ENCODE assay signal across 14 cellular contexts in the genomic region with DNA sequence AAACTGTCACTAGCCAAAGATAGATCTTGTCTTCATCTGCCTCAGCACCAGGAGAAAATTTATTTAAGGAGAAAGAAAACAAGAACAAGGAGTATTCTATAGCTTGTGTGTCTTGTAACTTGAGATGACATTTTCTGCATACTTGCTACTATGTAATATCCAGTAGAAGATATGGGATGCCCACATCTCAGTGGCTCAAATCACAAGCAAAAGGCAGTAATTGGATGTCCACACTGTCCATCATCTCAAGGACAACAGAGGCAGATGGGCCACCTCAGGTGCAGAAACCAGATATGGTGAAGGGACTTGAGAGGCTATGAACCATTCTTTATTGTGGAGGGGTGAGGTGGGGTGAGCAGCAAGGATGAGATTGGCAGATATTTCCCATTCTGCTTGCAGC.
DNase-seq lines count a peak whose midpoint lies in the region; ATAC-seq and TF ChIP-seq lines count a peak whose summit lies in the region.
"Had no signal": no experiment of that assay in that cellular context is flagged by ENCODE, and none has a peak within 500 bp of the region (broad histone marks: within the 10 kb centered on the region; RNA-seq: fewer than 3 reads in every experiment).

No MANE protein-coding gene starts in this region.

- no peaks in the 10 kb centered on the region for H3K9me3 ChIP-seq in adipocyte (ENCODE audit: control insufficient read depth, low read length)

- no peak overlapping the region for H3K4me3 Mint-ChIP-seq in HFFc6
- no peak overlapping the region for H3K4me3 Mint-ChIP-seq in activated CD4-positive, alpha-beta T cell treated with anti-CD3 and anti-CD28 coated beads for 36 hours
- H3K4me3 Mint-ChIP-seq: CD8-positive, alpha-beta T cell had no signal

- H3K4me1 ChIP-seq in adipocyte (ENCODE audit: control insufficient read depth, insufficient read depth, low read length) = peaks cover 42% of the 10 kb centered on the region

- H3K9ac ChIP-seq in adipocyte (ENCODE audit: low read length) = no peak overlapping the region

- DNase-seq in EH (ENCODE audit: low read depth) = peak; percentile 21
- peak; percentile 28 for DNase-seq in HFFc6
- DNase-seq in adipocyte (ENCODE audit: low read depth) = peak; percentile 41
- DNase-seq in left kidney (ENCODE audit: low read depth, low spot score) = peak; percentile 90
- no peak for DNase-seq in central memory CD4-positive, alpha-beta T cell
- no peak for DNase-seq in activated CD4-positive, alpha-beta T cell treated with anti-CD3 and anti-CD28 coated beads for 36 hours
- DNase-seq: CD8-positive, alpha-beta T cell; GOT3; Kasumi-1; NCI-H1105 treated with DMSO at 0.1 percent for 48 hours; NCI-H2029 treated with DMSO at 0.1 percent for 48 hours; NCI-H345; SIG-M5 had no signal

- H3K27ac Mint-ChIP-seq in HFFc6 = peak overlapping the region; percentile 6; the same call in 1 of the 2 replicates
- no peak overlapping the region for H3K27ac Mint-ChIP-seq in activated CD4-positive, alpha-beta T cell treated with anti-CD3 and anti-CD28 coated beads for 36 hours
- H3K27ac Mint-ChIP-seq: CD8-positive, alpha-beta T cell had no signal

- intact Hi-C loops in activated CD4-positive, alpha-beta T cell treated with anti-CD3 and anti-CD28 coated beads for 36 hours (cut with DNase I, micrococcal nuclease) = no loop called here

- no peaks in the 10 kb centered on the region; the same call in 1 of the 2 replicates for H3K27me3 Mint-ChIP-seq in HFFc6 (ENCODE audit: insufficient read depth)
- no peaks in the 10 kb centered on the region for H3K27me3 Mint-ChIP-seq in activated CD4-positive, alpha-beta T cell treated with anti-CD3 and anti-CD28 coated beads for 36 hours

- POLR2A ChIA-PET in activated CD4-positive, alpha-beta T cell treated with anti-CD3 and anti-CD28 coated beads for 36 hours (lab: Charles Lee) = no interaction called here

- no peak for TF ChIP-seq CTCF in HFFc6 (IDR thresholded peaks at IDR 0.05)

- ATAC-seq in activated CD4-positive, alpha-beta T cell treated with anti-CD3 and anti-CD28 coated beads for 36 hours = no peak
- ATAC-seq in GM21528 (IDR thresholded peaks at IDR 0.05; ENCODE audit: low FRiP score, unreplicated experiment) = no peak
- ATAC-seq: CD8-positive, alpha-beta T cell had no signal

- H3K36me3 Mint-ChIP-seq in HFFc6 (ENCODE audit: low read depth) = no peaks in the 10 kb centered on the region; the same call in 1 of the 2 replicates
- no peaks in the 10 kb centered on the region for H3K36me3 Mint-ChIP-seq in activated CD4-positive, alpha-beta T cell treated with anti-CD3 and anti-CD28 coated beads for 36 hours (ENCODE audit: low read depth)
- H3K36me3 Mint-ChIP-seq: CD8-positive, alpha-beta T cell had no signal

- no peaks in the 10 kb centered on the region for H3K9me3 Mint-ChIP-seq in HFFc6
- no peaks in the 10 kb centered on the region for H3K9me3 Mint-ChIP-seq in activated CD4-positive, alpha-beta T cell treated with anti-CD3 and anti-CD28 coated beads for 36 hours (ENCODE audit: low read depth)

- H3K36me3 ChIP-seq in adipocyte (ENCODE audit: control insufficient read depth, insufficient read depth, low read length, severe bottlenecking) = no peaks in the 10 kb centered on the region

- CTCF ChIA-PET in activated CD4-positive, alpha-beta T cell treated with anti-CD3 and anti-CD28 coated beads for 36 hours (lab: Charles Lee) = no interaction called here

- H3K4me1 Mint-ChIP-seq in HFFc6 (ENCODE audit: low read depth) = peaks cover 62% of the 10 kb centered on the region
- H3K4me1 Mint-ChIP-seq in activated CD4-positive, alpha-beta T cell treated with anti-CD3 and anti-CD28 coated beads for 36 hours = no peaks in the 10 kb centered on the region

- H3K27me3 ChIP-seq in adipocyte (replicated peaks; ENCODE audit: control insufficient read depth, insufficient read depth, low read length) = no peaks in the 10 kb centered on the region

- H3K4me3 ChIP-seq in adipocyte (ENCODE audit: low read length) = no peak overlapping the region

Comparison
In these comparisons a context has a peak if more than half of its experiments do, and no peak if none do; other contexts are left out.
1. DNase-seq: peak in EH (single experiment), HFFc6 (single experiment), adipocyte (single experiment) and left kidney (single experiment); none in central memory CD4-positive, alpha-beta T cell (single experiment) and activated CD4-positive, alpha-beta T cell treated with anti-CD3 and anti-CD28 coated beads for 36 hours (single experiment).